Comparison of ENCODE assay signal across 13 cellular contexts in the genomic region with DNA sequence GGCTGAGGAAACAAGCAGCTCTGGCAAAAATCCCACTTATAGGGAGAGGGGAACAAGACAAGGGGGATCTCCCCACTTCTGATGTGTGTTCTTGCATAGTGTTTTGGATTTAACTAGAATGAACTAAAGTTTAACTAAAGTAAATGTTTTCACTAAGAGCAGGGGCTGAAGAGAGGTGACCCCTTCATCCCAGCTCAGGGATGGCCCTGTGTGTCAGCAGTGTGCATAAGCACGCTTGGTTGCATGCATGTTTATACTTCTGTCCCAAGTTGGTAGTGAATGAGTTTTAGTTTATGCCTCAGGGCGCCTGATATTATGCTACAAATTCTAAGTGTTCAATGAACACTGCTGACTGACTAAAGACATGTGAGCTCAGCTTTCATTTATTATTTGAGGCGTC.
"Had no signal": no experiment of that assay in that cellular context is flagged by ENCODE, and none has a peak within 500 bp of the region (broad histone marks: within the 10 kb centered on the region; RNA-seq: fewer than 3 reads in every experiment).

No MANE protein-coding gene starts in this region.

- H3K27ac Mint-ChIP-seq: activated naive CD4-positive, alpha-beta T cell treated with anti-CD3 and anti-CD28 coated beads, Interleukin-2, amount 50 U/mL, for 24 hours; natural killer cell; T-helper 1 cell treated with Interleukin-12 subunit alpha and Interleukin-12 subunit beta and Interleukin-4 antibody, amounts not matched to agents 30 μg/mL and 1 μg/mL, for 36 hours had no signal

- H3K27me3 Mint-ChIP-seq: activated naive CD4-positive, alpha-beta T cell treated with anti-CD3 and anti-CD28 coated beads, Interleukin-2, amount 50 U/mL, for 24 hours had no signal

- H3K9me3 Mint-ChIP-seq: activated naive CD4-positive, alpha-beta T cell treated with anti-CD3 and anti-CD28 coated beads, Interleukin-2, amount 50 U/mL, for 24 hours; natural killer cell; T-helper 1 cell treated with Interleukin-12 subunit alpha and Interleukin-12 subunit beta and Interleukin-4 antibody, amounts not matched to agents 30 μg/mL and 1 μg/mL, for 36 hours had no signal

- H3K36me3 Mint-ChIP-seq: activated naive CD4-positive, alpha-beta T cell treated with anti-CD3 and anti-CD28 coated beads, Interleukin-2, amount 50 U/mL, for 24 hours; natural killer cell had no signal

- H3K4me1 Mint-ChIP-seq: activated naive CD4-positive, alpha-beta T cell treated with anti-CD3 and anti-CD28 coated beads, Interleukin-2, amount 50 U/mL, for 24 hours had no signal

- ATAC-seq: heart right ventricle, natural killer cell had no signal

- DNase-seq: activated CD4-positive, alpha-beta T cell treated with anti-CD3 and anti-CD28 coated beads, Interleukin-2, amount 50 U/mL, for 1 hour; activated CD4-positive, CD25-positive, alpha-beta regulatory T cell; activated effector memory CD4-positive, alpha-beta T cell treated with Interleukin-2 at 50 U/mL for 16 hours; activated T-cell treated with anti-CD3 and anti-CD28 coated beads for 4 hours; brain microvascular endothelial cell; foreskin fibroblast; heart right ventricle; mammary epithelial cell; natural killer cell; stimulated activated CD4-positive, alpha-beta T cell treated with anti-CD3 and anti-CD28 coated beads, Interleukin-2, amount 100 ng/mL, for 48 hours; stimulated activated naive CD4-positive, alpha-beta T cell treated with Interleukin-2 at 50 U/mL for 16 hours had no signal

- H3K4me3 Mint-ChIP-seq: activated naive CD4-positive, alpha-beta T cell treated with anti-CD3 and anti-CD28 coated beads, Interleukin-2, amount 50 U/mL, for 24 hours; natural killer cell; T-helper 1 cell treated with Interleukin-12 subunit alpha and Interleukin-12 subunit beta and Interleukin-4 antibody, amounts not matched to agents 30 μg/mL and 1 μg/mL, for 36 hours had no signal
